17 cellular contexts compared by ENCODE assay signal in the genomic region with DNA sequence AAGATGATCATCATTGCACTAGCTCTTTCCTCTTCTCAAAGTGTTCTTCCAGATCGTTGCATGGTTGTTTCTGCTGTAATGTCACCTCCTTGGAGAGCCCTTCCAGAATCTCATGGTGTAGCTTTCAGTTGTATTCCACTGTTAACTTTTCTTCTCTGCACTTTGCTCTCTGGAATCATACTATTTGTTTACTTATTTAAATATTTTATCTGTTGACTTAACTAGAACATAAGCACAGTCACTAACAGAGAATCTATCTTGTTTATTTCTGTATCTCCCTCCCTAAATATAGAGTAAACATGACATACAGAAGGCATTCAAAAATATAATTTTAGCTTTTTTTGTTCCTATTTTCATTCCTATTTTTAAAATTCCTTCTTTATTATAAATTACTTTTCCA. TPM values are rescaled to one million over a fixed set of nuclear protein-coding genes. Genes with fewer than 3 reads are reported as not detected.
DNase-seq lines count a peak whose midpoint lies in the region; ATAC-seq and TF ChIP-seq lines count a peak whose summit lies in the region.
"Had no signal": no experiment of that assay in that cellular context is flagged by ENCODE, and none has a peak within 500 bp of the region (broad histone marks: within the 10 kb centered on the region; RNA-seq: fewer than 3 reads in every experiment).

No MANE protein-coding gene starts in this region.

- ATAC-seq in left lobe of liver (peak; percentile 81), GM21825 (IDR thresholded peaks at IDR 0.05; ENCODE audit: unreplicated experiment) (no peak), HG02970 (IDR thresholded peaks at IDR 0.05; ENCODE audit: low FRiP score, unreplicated experiment) (no peak)
- ATAC-seq: GM23338, K562 had no signal

- CTCF ChIA-PET in Caco-2 (lab: Charles Lee): no interaction called here

- POLR2A ChIA-PET in Caco-2 (lab: Charles Lee): no interaction called here

- no peak overlapping the region for H3K27ac Mint-ChIP-seq in Caco-2 (ENCODE audit: unreplicated experiment)
- H3K27ac Mint-ChIP-seq: B cell; CD4-positive, alpha-beta memory T cell; GM23338 had no signal

- no peaks in the 10 kb centered on the region for H3K9me3 Mint-ChIP-seq in Caco-2 (ENCODE audit: unreplicated experiment)
- H3K9me3 Mint-ChIP-seq: GM23338 had no signal

- H3K4me1 ChIP-seq in Caco-2: peaks cover 18% of the 10 kb centered on the region
- H3K4me1 ChIP-seq in neutrophil (ENCODE audit: control insufficient read depth in 1 of 2, insufficient read depth in 1 of 2, low read depth in 1 of 2, low read length in 1 of 2): peaks cover 34 to 67% of the 10 kb centered on the region in 2 experiments

- H3K27ac ChIP-seq in neutrophil: peak overlapping the region; percentile 64

- H3K4me3 ChIP-seq in Caco-2 (ENCODE audit: low read depth, low read length) (no peak overlapping the region), neutrophil (ENCODE audit: low read depth in 1 of 2, low read length in 1 of 2) (no peak overlapping the region)
- H3K4me3 ChIP-seq: GM23338, K562 had no signal

- H3K27me3 ChIP-seq in Caco-2 (replicated peaks; ENCODE audit: control insufficient read depth, insufficient read depth, low read length): no peaks in the 10 kb centered on the region
- H3K27me3 ChIP-seq in neutrophil: no peaks in the 10 kb centered on the region

- no peaks in the 10 kb centered on the region for H3K36me3 ChIP-seq in Caco-2 (ENCODE audit: control insufficient read depth, insufficient read depth, low read length)
- no peaks in the 10 kb centered on the region for H3K36me3 ChIP-seq in neutrophil

- TF ChIP-seq CTCF in Caco-2 (IDR thresholded peaks at IDR 0.05; ENCODE audit: insufficient read depth in 1 of 2, low read depth in 1 of 2, low read length in 1 of 2, severe bottlenecking in 1 of 2, unreplicated experiment in 1 of 2) (no peak), neutrophil (IDR thresholded peaks at IDR 0.05) (no peak)

- H3K9me3 ChIP-seq in Caco-2 (peaks cover 3% of the 10 kb centered on the region; the same call in 1 of the 2 replicates), neutrophil (no peaks in the 10 kb centered on the region)

- H3K27me3 Mint-ChIP-seq in Caco-2 (ENCODE audit: insufficient read depth, unreplicated experiment): no peaks in the 10 kb centered on the region
- H3K27me3 Mint-ChIP-seq: B cell; CD4-positive, alpha-beta memory T cell had no signal

- intact Hi-C loops in Caco-2 (cut with micrococcal nuclease; ENCODE audit: unreplicated experiment): loop anchor here (1.0 kb wide), 1 partner anchor 11 kb away; a partner anchor contains a TSS

- H3K36me3 Mint-ChIP-seq in Caco-2 (ENCODE audit: insufficient read depth, unreplicated experiment): peaks cover 5% of the 10 kb centered on the region
- H3K36me3 Mint-ChIP-seq: CD4-positive, alpha-beta memory T cell had no signal

- peaks cover 12% of the 10 kb centered on the region for H3K4me1 Mint-ChIP-seq in Caco-2 (ENCODE audit: low read depth, unreplicated experiment)
- H3K4me1 Mint-ChIP-seq: B cell; CD4-positive, alpha-beta memory T cell had no signal

- DNase-seq in Caco-2 (no peak), NCI-H526 treated with DMSO at 0.1 percent for 48 hours (lab: John Stamatoyannopoulos, UW) (peak; percentile 30), left lobe of liver (ENCODE audit: low spot score) (no peak), hepatic stellate cell (ENCODE audit: low spot score) (no peak), NCI-H748 treated with DMSO at 0.1 percent for 48 hours (lab: John Stamatoyannopoulos, UW) (no peak)
- DNase-seq: C1 segment of cervical spinal cord; CD4-positive, alpha-beta memory T cell; DMS153; DMS79 treated with DMSO at 0.1 percent for 48 hours; EL; H7 had no signal

- BruUV-seq in Caco-2 (replicated peaks; lab: Mats Ljungman, UMichigan): no TSS peak

- peak overlapping the region; percentile 0 for H3K4me3 Mint-ChIP-seq in Caco-2 (ENCODE audit: unreplicated experiment)
- H3K4me3 Mint-ChIP-seq: B cell; CD4-positive, alpha-beta memory T cell; GM23338 had no signal

RNA-seq across cellular contexts. Expression of a gene that starts 11.8 kb away (rescaled TPM):
- 16.2 and 16.4 TPM in 2 replicates for total RNA-seq in Caco-2 (2022)
- 9.5 TPM for total RNA-seq in left lobe of liver
- total RNA-seq: B cell; CD4-positive, alpha-beta memory T cell; K562 had no signal
